ENCODE assay signal across 14 cellular contexts in genomic region chr15:58484794-58485600, GRCh38. TPM values are rescaled to one million over a fixed set of nuclear protein-coding genes. Genes with fewer than 3 reads are reported as not detected.
A peak's percentile ranks its signal among the peaks of the same experiment; 100 is the strongest.
DNase-seq lines count a peak whose midpoint lies in the region; ATAC-seq and TF ChIP-seq lines count a peak whose summit lies in the region.
"Had no signal": no experiment of that assay in that cellular context is flagged by ENCODE, and none has a peak within 500 bp of the region (broad histone marks: within the 10 kb centered on the region; RNA-seq: fewer than 3 reads in every experiment).

No MANE protein-coding gene starts in this region.

- no peaks in the 10 kb centered on the region for H3K79me2 ChIP-seq in DND-41 (ENCODE audit: insufficient read depth, low read length)

- H3K4me1 ChIP-seq in DND-41 (ENCODE audit: insufficient read depth, low read length), result peaks cover 39% of the 10 kb centered on the region
- H3K4me1 ChIP-seq in effector memory CD4-positive, alpha-beta T cell (ENCODE audit: control insufficient read depth, insufficient read depth, low read length, poor library complexity, severe bottlenecking), result peaks cover 37% of the 10 kb centered on the region

- H3K9me3 Mint-ChIP-seq in T-cell, result peaks cover 0 to 4% (median 0%) of the 10 kb centered on the region in 3 donors

- TF ChIP-seq CTCF in DND-41 (IDR thresholded peaks at IDR 0.05; ENCODE audit: borderline replicate concordance, extremely low read depth, low read length, poor library complexity, severe bottlenecking), result no peak

- peak; percentile 92 for ATAC-seq in DND-41 (ENCODE audit: insufficient read depth, low read depth)
- ATAC-seq in T-cell (replicated peaks in 1 of 4), result peak; percentile 80 to 88 (median 86)

- H3K9me3 ChIP-seq in DND-41 (ENCODE audit: insufficient read depth, low read length, severe bottlenecking), result peaks cover 12% of the 10 kb centered on the region
- no peaks in the 10 kb centered on the region for H3K9me3 ChIP-seq in effector memory CD4-positive, alpha-beta T cell (ENCODE audit: control insufficient read depth, low read length)
- H3K9me3 ChIP-seq: thyroid gland had no signal

- no peaks in the 10 kb centered on the region for H3K27me3 Mint-ChIP-seq in T-cell

- peak overlapping the region; percentile 43 for H3K4me2 ChIP-seq in DND-41 (ENCODE audit: insufficient read depth, low read length)

- CTCF ChIA-PET in T-cell (lab: Charles Lee), result no interaction called here

- no peaks in the 10 kb centered on the region for H3K36me3 ChIP-seq in DND-41 (ENCODE audit: insufficient read depth, low read length)
- H3K36me3 ChIP-seq in effector memory CD4-positive, alpha-beta T cell (ENCODE audit: control insufficient read depth, insufficient read depth, low read length), result no peaks in the 10 kb centered on the region
- H3K36me3 ChIP-seq: thyroid gland had no signal

- peak overlapping the region; percentile 28; the same call in 1 of the 2 replicates for H3K9ac ChIP-seq in DND-41 (ENCODE audit: low read depth, low read length)

- POLR2A ChIA-PET in T-cell (lab: Charles Lee), result no interaction called here

- H3K4me3 ChIP-seq in DND-41 (ENCODE audit: low read depth in 1 of 2, low read length in 2 of 2), result no peak overlapping the region; a peak in 1 of 4 replicates
- peak overlapping the region; percentile 7 for H3K4me3 ChIP-seq in effector memory CD4-positive, alpha-beta T cell (ENCODE audit: insufficient read depth, low read depth, low read length, poor library complexity, severe bottlenecking)
- H3K4me3 ChIP-seq: thyroid gland had no signal

- H2AFZ ChIP-seq in DND-41 (ENCODE audit: low read depth, low read length), result peak overlapping the region; percentile 57

- H3K4me1 Mint-ChIP-seq in T-cell, result peaks cover 41 to 54% (median 49%) of the 10 kb centered on the region in 3 donors

- DNase-seq in Ammon's horn (ENCODE audit: low spot score), result peak; percentile 60
- peak; percentile 81 for DNase-seq in DND-41
- DNase-seq in T-cell, result peak in 29 of 34 experiments; percentile 17 to 73 (median 37)
- DNase-seq in effector memory CD4-positive, alpha-beta T cell, result no peak
- no peak for DNase-seq in HT-29 (ENCODE audit: low spot score)
- no peak for DNase-seq in NCI-H82 (lab: John Stamatoyannopoulos, UW)
- no peak for DNase-seq in RPMI8226
- no peak for DNase-seq in midbrain (lab: John Stamatoyannopoulos, UW)
- DNase-seq: Caco-2; NCI-H1048; NCI-H526; stimulated activated CD4-positive, alpha-beta T cell treated with anti-CD3 and anti-CD28 coated beads, Interleukin-4, amount 100 ng/mL, for 1 hour; thyroid gland had no signal

- no peaks in the 10 kb centered on the region for H3K36me3 Mint-ChIP-seq in T-cell

- H4K20me1 ChIP-seq in DND-41 (ENCODE audit: insufficient read depth, low read length), result no peaks in the 10 kb centered on the region

- peak overlapping the region; percentile 87 for H3K27ac ChIP-seq in DND-41 (ENCODE audit: low read length)
- H3K27ac ChIP-seq in effector memory CD4-positive, alpha-beta T cell (ENCODE audit: insufficient read depth, low read length, poor library complexity, severe bottlenecking), result peak overlapping the region; percentile 35
- H3K27ac ChIP-seq: thyroid gland had no signal

- H3K4me3 Mint-ChIP-seq in T-cell, result peak overlapping the region; percentile 6 to 70 (median 39)

- H3K27ac Mint-ChIP-seq in T-cell, result peak overlapping the region; percentile 73 to 88

- no peaks in the 10 kb centered on the region for H3K27me3 ChIP-seq in DND-41 (ENCODE audit: insufficient read depth, low read length, poor library complexity)
- H3K27me3 ChIP-seq in effector memory CD4-positive, alpha-beta T cell (replicated peaks; ENCODE audit: control insufficient read depth, insufficient read depth, low read length, poor library complexity, severe bottlenecking), result no peaks in the 10 kb centered on the region
- H3K27me3 ChIP-seq: thyroid gland had no signal

RNA-seq across cellular contexts. Expression of gene LIPC, which starts 53.2 kb away (rescaled TPM):
- 1 to 10 TPM in 4 of 5 donors, under 1 TPM in 1; 0.89 to 2.1 (median 1.5) TPM for total RNA-seq in T-cell
- total RNA-seq in HT-29 (2014; rRNA removed; shearing (Covaris generic)), result not detected in 2 replicates
- total RNA-seq: frontal cortex had no signal

Comparison
In these comparisons a context has a peak if more than half of its experiments do, and no peak if none do; other contexts are left out.
1. DNase-seq: peak in Ammon's horn (single experiment), DND-41 (single experiment) and T-cell (29 of 34); none in effector memory CD4-positive, alpha-beta T cell (0 of 3), HT-29 (single experiment), NCI-H82 (single experiment), RPMI8226 (single experiment) and midbrain (single experiment).